Comparison of ENCODE assay signal across 15 cellular contexts in the genomic region with DNA sequence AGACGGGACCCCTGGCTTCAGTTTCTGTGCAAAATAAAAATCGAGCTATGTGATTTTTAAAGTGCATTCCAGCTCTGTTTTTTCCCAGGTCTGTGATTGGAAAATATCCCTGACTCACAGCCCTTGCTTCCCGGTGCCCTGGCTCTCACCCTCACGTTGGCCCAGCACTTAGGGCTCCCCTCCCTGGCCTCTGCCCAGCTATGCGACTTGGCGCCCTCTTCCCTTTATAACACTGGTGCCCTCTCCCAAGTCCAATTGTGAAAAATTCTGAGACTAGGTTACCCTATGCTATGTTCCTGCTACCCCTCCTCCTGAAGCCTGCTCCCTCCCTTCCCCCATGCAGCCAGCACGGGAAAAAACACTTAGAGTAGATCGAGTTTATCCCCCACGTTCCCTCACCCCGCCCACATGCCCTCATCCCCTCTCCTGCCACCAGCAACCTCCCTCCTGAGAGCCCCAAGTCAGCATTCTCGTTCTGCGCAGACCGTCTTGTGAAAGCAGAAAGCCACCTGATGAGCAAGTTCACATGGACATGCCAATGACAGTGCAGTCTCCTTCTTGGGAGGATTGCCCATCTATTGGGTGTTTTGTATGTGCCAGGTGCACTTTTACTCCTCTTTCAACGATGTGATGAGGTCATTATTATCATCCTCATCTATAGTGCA.
A peak's percentile ranks its signal among the peaks of the same experiment; 100 is the strongest.
DNase-seq lines count a peak whose midpoint lies in the region; ATAC-seq and TF ChIP-seq lines count a peak whose summit lies in the region.
"Had no signal": no experiment of that assay in that cellular context is flagged by ENCODE, and none has a peak within 500 bp of the region (broad histone marks: within the 10 kb centered on the region; RNA-seq: fewer than 3 reads in every experiment).

No MANE protein-coding gene starts in this region.

- DNase-seq in ELR (ENCODE audit: low read depth) (peak; percentile 11), RWPE1 (ENCODE audit: low spot score) (peak; percentile 30), heart left ventricle (peak in 1 of 5 donors; percentile 47), sciatic nerve (ENCODE audit: low spot score) (no peak), H7 (no peak), HuH-7 (ENCODE audit: low spot score) (no peak), DMS153 treated with DMSO at 0.1 percent for 48 hours (lab: John Stamatoyannopoulos, UW; ENCODE audit: unreplicated experiment) (no peak), NCI-H1417 treated with DMSO at 0.1 percent for 48 hours (lab: John Stamatoyannopoulos, UW) (no peak)
- DNase-seq: activated T-cell treated with anti-CD3 and anti-CD28 coated beads, Interleukin-2, amount 50 U/mL, for 1 hour; caudate nucleus; CD4-positive, CD25-positive, alpha-beta regulatory T cell; Karpas-422; left colon; upper lobe of right lung had no signal

- intact Hi-C loops in heart left ventricle (cut with DNase I): loop anchor here in 1 of 10 donors (5.0 kb wide), 1 partner anchor 50 kb away; no protein-coding TSS in a partner anchor
- intact Hi-C loops in sciatic nerve (cut with DNase I): no loop called here

- POLR2A ChIA-PET in RWPE1 (lab: Yijun Ruan, JAX; ENCODE audit: low non-redundant PET): no interaction called here

- H3K36me3 ChIP-seq in heart left ventricle: no peaks in the 10 kb centered on the region
- no peaks in the 10 kb centered on the region for H3K36me3 ChIP-seq in H7 (replicated peaks; ENCODE audit: control insufficient read depth, insufficient read depth, low read length)
- H3K36me3 ChIP-seq: esophagus muscularis mucosa, upper lobe of right lung had no signal

- H3K4me3 ChIP-seq in heart left ventricle (no peak overlapping the region), H7 (ENCODE audit: insufficient read depth, low read depth, low read length) (no peak overlapping the region)
- H3K4me3 ChIP-seq: esophagus muscularis mucosa, upper lobe of right lung had no signal

- no peaks in the 10 kb centered on the region for H3K27me3 ChIP-seq in heart left ventricle
- no peaks in the 10 kb centered on the region for H3K27me3 ChIP-seq in H7 (ENCODE audit: control insufficient read depth, insufficient read depth, low read length)
- H3K27me3 ChIP-seq: esophagus muscularis mucosa, upper lobe of right lung had no signal

- peak in 3 of 4 donors; percentile 73 to 81 (median 76) for ATAC-seq in heart left ventricle
- peak; percentile 67 for ATAC-seq in sciatic nerve
- ATAC-seq: left colon, upper lobe of right lung had no signal

- CTCF ChIA-PET in RWPE1 (lab: Yijun Ruan, JAX): interaction anchor here (0.6 to 0.7 kb wide), 3 partner anchors 31 to 1132 kb away, joined by 3 to 4 read pairs (median 3); no protein-coding TSS in a partner anchor

- H3K27ac ChIP-seq in RWPE1 (no peak overlapping the region), heart left ventricle (no peak overlapping the region)
- H3K27ac ChIP-seq: esophagus muscularis mucosa, upper lobe of right lung had no signal

- peaks cover 0 to 27% (median 13%) of the 10 kb centered on the region in 12 donors for H3K4me1 ChIP-seq in heart left ventricle

- TF ChIP-seq CTCF in RWPE1 (conservative IDR thresholded peaks at IDR 0.05; ENCODE audit: low read depth): no peak
- no peak for TF ChIP-seq CTCF in heart left ventricle (IDR thresholded peaks at IDR 0.05)

- TF ChIP-seq POLR2A in heart left ventricle (IDR thresholded peaks at IDR 0.05): no peak

- no peaks in the 10 kb centered on the region for H3K9me3 ChIP-seq in heart left ventricle
- H3K9me3 ChIP-seq: esophagus muscularis mucosa, upper lobe of right lung had no signal

- 51 to 60% (median 57%) methylated on average over 14 of the region's 14 CpGs for WGBS in heart left ventricle, 4 donors

Comparison
In these comparisons a context has a peak if more than half of its experiments do, and no peak if none do; other contexts are left out.
1. DNase-seq: peak in ELR (single experiment) and RWPE1 (single experiment); none in sciatic nerve (single experiment), H7 (single experiment), HuH-7 (single experiment), DMS153 treated with DMSO at 0.1 percent for 48 hours (single experiment) and NCI-H1417 treated with DMSO at 0.1 percent for 48 hours (single experiment).